In the genomic region with DNA sequence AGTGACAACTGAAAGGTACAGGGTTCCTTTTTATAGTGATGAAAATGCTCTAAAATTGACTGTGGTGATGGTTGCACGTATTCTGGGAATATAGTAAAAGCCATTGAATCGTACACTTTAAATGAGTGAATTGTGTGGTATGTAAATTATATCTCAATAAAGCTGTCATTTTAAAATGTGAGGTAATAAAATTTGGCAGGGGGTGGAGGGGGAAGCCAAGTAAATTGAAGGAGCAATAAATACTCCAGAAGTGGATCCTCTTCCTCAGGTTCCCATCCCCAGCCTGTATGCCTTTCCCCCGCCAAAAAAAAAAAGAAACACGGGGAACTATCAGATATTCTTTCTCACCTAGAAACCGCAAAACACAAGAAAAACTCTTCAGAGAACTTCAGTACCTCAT, we compare ENCODE assay signal across 4 cellular contexts.
"Had no signal": no experiment of that assay in that cellular context is flagged by ENCODE, and none has a peak within 500 bp of the region (broad histone marks: within the 10 kb centered on the region; RNA-seq: fewer than 3 reads in every experiment).

No MANE protein-coding gene starts in this region.

- DNase-seq: H9, HCEC 1CT had no signal

- H3K4me3 ChIP-seq: GM23338, K562 had no signal

- H3K4me3 Mint-ChIP-seq: GM23338, H9 had no signal

- ATAC-seq: GM23338, K562 had no signal

- H3K9me3 Mint-ChIP-seq: GM23338, H9 had no signal

- H3K4me1 Mint-ChIP-seq: GM23338, H9 had no signal

- H3K27ac Mint-ChIP-seq: GM23338, H9 had no signal
